1 cellular context compared by ENCODE assay signal in the genomic region with DNA sequence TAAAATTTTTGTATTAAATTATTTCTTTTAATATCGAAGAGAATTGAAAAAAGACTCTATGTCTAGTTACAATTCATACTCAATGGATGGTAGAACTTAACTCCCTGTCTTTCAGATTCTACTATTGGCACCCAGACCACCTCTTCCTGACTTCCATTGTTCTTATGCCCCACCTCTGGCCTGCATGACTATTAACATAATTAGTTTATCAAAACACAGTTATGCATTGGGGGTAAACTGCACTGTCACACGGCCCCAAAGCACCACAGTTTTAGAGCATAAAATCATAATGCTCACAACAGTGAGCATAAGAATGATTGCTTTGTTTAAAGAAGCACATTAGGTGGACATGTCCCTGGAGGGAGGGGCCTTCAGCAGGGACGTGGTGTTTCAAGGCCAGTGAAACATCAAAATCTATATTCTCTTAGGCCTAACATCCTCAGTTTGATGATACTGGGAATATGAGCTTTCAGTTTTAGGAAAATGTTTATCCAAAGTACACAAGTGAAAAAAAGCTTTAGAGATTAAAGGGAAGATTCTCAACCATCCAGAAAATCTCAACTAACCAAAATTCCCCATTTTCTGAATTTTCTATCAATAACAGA.
TF ChIP-seq lines count a peak whose summit lies in the region.

No MANE protein-coding gene starts in this region.

TF ChIP-seq in IMR-90, 13 proteins besides CTCF, POLR2A, EP300 and RAD21 (continued from another document):
- TF ChIP-seq MXI1 (IDR thresholded peaks at IDR 0.05; ENCODE audit: borderline replicate concordance, low read depth, low read length) (no peak), USF2 (IDR thresholded peaks at IDR 0.05; ENCODE audit: low read depth, low read length) (no peak), CEBPB (IDR thresholded peaks at IDR 0.05; ENCODE audit: low read depth, low read length) (no peak), FOS (IDR thresholded peaks at IDR 0.05; ENCODE audit: low read depth, low read length) (no peak), MAZ (IDR thresholded peaks at IDR 0.05; ENCODE audit: borderline replicate concordance, low read depth, low read length) (no peak)
- TF ChIP-seq, protein P1, sequence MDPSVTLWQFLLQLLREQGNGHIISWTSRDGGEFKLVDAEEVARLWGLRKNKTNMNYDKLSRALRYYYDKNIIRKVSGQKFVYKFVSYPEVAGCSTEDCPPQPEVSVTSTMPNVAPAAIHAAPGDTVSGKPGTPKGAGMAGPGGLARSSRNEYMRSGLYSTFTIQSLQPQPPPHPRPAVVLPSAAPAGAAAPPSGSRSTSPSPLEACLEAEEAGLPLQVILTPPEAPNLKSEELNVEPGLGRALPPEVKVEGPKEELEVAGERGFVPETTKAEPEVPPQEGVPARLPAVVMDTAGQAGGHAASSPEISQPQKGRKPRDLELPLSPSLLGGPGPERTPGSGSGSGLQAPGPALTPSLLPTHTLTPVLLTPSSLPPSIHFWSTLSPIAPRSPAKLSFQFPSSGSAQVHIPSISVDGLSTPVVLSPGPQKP (IDR thresholded peaks at IDR 0.05; ENCODE audit: borderline replicate concordance, low read depth, low read length): no peak
